ENCODE assay signal across 7 cellular contexts in genomic region chr22:46501265-46501664, GRCh38. TPM values are rescaled to one million over a fixed set of nuclear protein-coding genes. Genes with fewer than 3 reads are reported as not detected.
DNase-seq lines count a peak whose midpoint lies in the region; ATAC-seq and TF ChIP-seq lines count a peak whose summit lies in the region.
"Not testable (repeated sequence)": the region's sequence is repeated elsewhere in the genome, so short reads cannot be mapped to it uniquely, and the experiment has no call there.

No MANE protein-coding gene starts in this region.

- peak overlapping the region; percentile 16 for H3K4me2 ChIP-seq in GM23248 (ENCODE audit: unreplicated experiment)
- H3K4me2 ChIP-seq in IMR-90 (ENCODE audit: low read depth, low read length) = not testable (repeated sequence)
- peak overlapping the region; percentile 48 for H3K4me2 ChIP-seq in SK-N-SH
- H3K4me2 ChIP-seq in mammary epithelial cell (ENCODE audit: insufficient read depth, low read depth, low read length) = peak overlapping the region; percentile 22
- H3K4me2 ChIP-seq in smooth muscle cell = peak overlapping the region; percentile 31

- not testable (repeated sequence) for BruUV-seq in IMR-90 (replicated peaks; lab: Mats Ljungman, UMichigan); mammary epithelial cell (replicated peaks; lab: Mats Ljungman, UMichigan)

- H2BK15ac ChIP-seq in IMR-90 (ENCODE audit: low read depth, low read length) = not testable (repeated sequence)

- H3K4me1 ChIP-seq in GM23248 (ENCODE audit: insufficient read depth); IMR-90 (ENCODE audit: control insufficient read depth, insufficient read depth, low read length); SK-N-SH (ENCODE audit: control insufficient read depth in 1 of 2, insufficient read depth in 2 of 2, low read depth in 1 of 2, low read length in 1 of 2): not testable (repeated sequence)
- H3K4me1 ChIP-seq in mammary epithelial cell (ENCODE audit: insufficient read depth, low read length) (peaks cover 40% of the 10 kb centered on the region), foreskin keratinocyte (peaks cover 15% of the 10 kb centered on the region), smooth muscle cell (ENCODE audit: low read depth) (peaks cover 29% of the 10 kb centered on the region)

- H3K27ac ChIP-seq in GM23248; IMR-90 (ENCODE audit: insufficient read depth, low read length): not testable (repeated sequence)
- H3K27ac ChIP-seq in SK-N-SH (ENCODE audit: low read depth in 2 of 2, low read length in 1 of 2) = peak overlapping the region in 1 of 2 experiments; percentile 67; a peak in 2 of 4 replicates
- H3K27ac ChIP-seq in mammary epithelial cell (ENCODE audit: insufficient read depth, low read depth, low read length) = peak overlapping the region; percentile 33
- H3K27ac ChIP-seq in foreskin keratinocyte = peak overlapping the region; percentile 59
- H3K27ac ChIP-seq in smooth muscle cell (ENCODE audit: low read depth) = peak overlapping the region; percentile 76

- DNase-seq in GM23248; IMR-90; SK-N-SH; mammary epithelial cell; foreskin keratinocyte; nephron progenitor cell; smooth muscle cell (lab: John Stamatoyannopoulos, UW; ENCODE audit: unreplicated experiment): not testable (repeated sequence)

- not testable (repeated sequence) for H3K9ac ChIP-seq in GM23248; IMR-90 (ENCODE audit: low read depth, low read length); mammary epithelial cell (ENCODE audit: insufficient read depth, low read length); smooth muscle cell (ENCODE audit: low read depth)
- peak overlapping the region; percentile 39; the same call in 1 of the 2 replicates for H3K9ac ChIP-seq in SK-N-SH

- not testable (repeated sequence) for H3K79me1 ChIP-seq in IMR-90 (ENCODE audit: low read depth in 1 of 2, low read length in 2 of 2)

- H4K8ac ChIP-seq in IMR-90 (ENCODE audit: low read depth in 2 of 2, low read length in 2 of 2) = 0 out of 4 replicates have a peak overlapping the region, but pooled peaks of 1 of the 2 experiments have one; percentile 14

- CTCF ChIA-PET in IMR-90 (lab: Yijun Ruan, JAX); mammary epithelial cell (lab: Charles Lee; ENCODE audit: low non-redundant PET): not testable (repeated sequence)
- CTCF ChIA-PET in SK-N-SH (lab: Yijun Ruan, JAX) = interaction anchor here (1.7 kb wide), 1 partner anchor 41 kb away, joined by 5 read pairs; no protein-coding TSS in a partner anchor

- not testable (repeated sequence) for H3K9me1 ChIP-seq in IMR-90 (ENCODE audit: insufficient read depth, low read length)

- H3F3A ChIP-seq in GM23248 (ENCODE audit: insufficient read depth); SK-N-SH (replicated peaks; ENCODE audit: insufficient read depth); smooth muscle cell (ENCODE audit: low read depth): not testable (repeated sequence)

- not testable (repeated sequence) for H3K36me3 Mint-ChIP-seq in nephron progenitor cell (ENCODE audit: low read depth)

- H3K27me3 ChIP-seq in GM23248 (replicated peaks; ENCODE audit: insufficient read depth); IMR-90 (ENCODE audit: control insufficient read depth, insufficient read depth, low read length); SK-N-SH (ENCODE audit: insufficient read depth); mammary epithelial cell (ENCODE audit: insufficient read depth, low read length); foreskin keratinocyte; smooth muscle cell (ENCODE audit: low read depth): not testable (repeated sequence)

- peak overlapping the region; percentile 24; the same call in 1 of the 2 replicates for H3K4ac ChIP-seq in IMR-90 (ENCODE audit: low read depth, low read length)

- dilution Hi-C loops in IMR-90 (cut with HindIII; ENCODE audit: low sequenced_read_pairs, unreplicated experiment); mammary epithelial cell (cut with HindIII; ENCODE audit: low sequenced_read_pairs): not testable (repeated sequence)

- not testable (repeated sequence) for H2AK9ac ChIP-seq in IMR-90 (replicated peaks; ENCODE audit: low read depth, low read length, poor library complexity)

- not testable (repeated sequence) for H3K9me3 Mint-ChIP-seq in nephron progenitor cell

- H4K20me1 ChIP-seq in GM23248 (ENCODE audit: insufficient read depth); IMR-90 (ENCODE audit: insufficient read depth, low read length); SK-N-SH (ENCODE audit: insufficient read depth); mammary epithelial cell (ENCODE audit: insufficient read depth, low read length); smooth muscle cell (ENCODE audit: low read depth): not testable (repeated sequence)

- not testable (repeated sequence) for TF ChIP-seq POLR2A in IMR-90 (IDR thresholded peaks at IDR 0.05; ENCODE audit: low read depth, low read length)

- H2BK120ac ChIP-seq in IMR-90 (ENCODE audit: low read depth, low read length) = not testable (repeated sequence)

- not testable (repeated sequence) for TF ChIP-seq CTCF in IMR-90 (conservative IDR thresholded peaks at IDR 0.05; ENCODE audit: low read depth, low read length); SK-N-SH (IDR thresholded peaks at IDR 0.05); mammary epithelial cell (conservative IDR thresholded peaks at IDR 0.05 in 1 of 2, IDR thresholded peaks at IDR 0.05 in 1 of 2; ENCODE audit: extremely low read depth in 1 of 2, insufficient read depth in 1 of 2, low read depth in 1 of 2, low read length in 2 of 2); foreskin keratinocyte (conservative IDR thresholded peaks at IDR 0.05); nephron progenitor cell (IDR thresholded peaks at IDR 0.05); smooth muscle cell (IDR thresholded peaks at IDR 0.05; ENCODE audit: borderline replicate concordance, insufficient read depth, poor library complexity, severe bottlenecking)

- H3K4me3 ChIP-seq in GM23248; IMR-90 (ENCODE audit: insufficient read depth, low read depth, low read length); SK-N-SH (ENCODE audit: low read depth in 2 of 2, low read length in 1 of 2); mammary epithelial cell (replicated peaks in 1 of 3; ENCODE audit: insufficient read depth in 1 of 3, low read depth in 2 of 3, low read length in 3 of 3); smooth muscle cell: not testable (repeated sequence)

- H2AFZ ChIP-seq in GM23248; IMR-90 (replicated peaks; ENCODE audit: low read length, poor library complexity); mammary epithelial cell (ENCODE audit: low read depth, low read length); smooth muscle cell (ENCODE audit: low read depth): not testable (repeated sequence)
- H2AFZ ChIP-seq in SK-N-SH (ENCODE audit: low read depth) = peak overlapping the region; percentile 93; the same call in 1 of the 2 replicates

- peak overlapping the region; percentile 26 for H3K4me3 Mint-ChIP-seq in nephron progenitor cell

- H3K27ac Mint-ChIP-seq in nephron progenitor cell = not testable (repeated sequence)

- H3K36me3 ChIP-seq in GM23248 (ENCODE audit: low read depth); IMR-90 (ENCODE audit: control insufficient read depth, insufficient read depth, low read length); SK-N-SH (replicated peaks in 1 of 2; ENCODE audit: control insufficient read depth in 1 of 2, insufficient read depth in 2 of 2, low read length in 1 of 2); mammary epithelial cell (ENCODE audit: insufficient read depth, low read length); smooth muscle cell (ENCODE audit: low read depth): not testable (repeated sequence)

- in situ Hi-C loops in GM23248 (cut with MboI); IMR-90 (cut with MboI; ENCODE audit: low sequenced_read_pairs); mammary epithelial cell (cut with MboI; ENCODE audit: low sequenced_read_pairs in 2 of 2): not testable (repeated sequence)

- H2BK20ac ChIP-seq in IMR-90 (ENCODE audit: low read depth, low read length) = not testable (repeated sequence)

- WGBS in GM23248 (ENCODE audit: low coverage in 1 of 2, low lambda C conversion rate in 2 of 2, missing lambda C conversion rate in 2 of 2), 2 experiments = 90 to 94% methylated on average over 12 of the region's 12 CpGs
- no CpG with 5 or more reads among the region's 12 CpGs for WGBS in IMR-90 (ENCODE audit: extremely low coverage in 2 of 2, insufficient read length in 1 of 2), 2 experiments
- 94% methylated on average over 12 of the region's 12 CpGs for WGBS in SK-N-SH (ENCODE audit: low lambda C conversion rate)
- WGBS in mammary epithelial cell (ENCODE audit: low coverage, missing lambda C conversion rate) = 98% methylated on average over 7 of the region's 12 CpGs
- 93% methylated on average over 12 of the region's 12 CpGs for WGBS in smooth muscle cell (ENCODE audit: low lambda C conversion rate)

- H4K91ac ChIP-seq in IMR-90 (ENCODE audit: insufficient read depth, low read depth, low read length) = not testable (repeated sequence)

- H3K27me3 Mint-ChIP-seq in nephron progenitor cell (ENCODE audit: low read depth, poor library complexity) = not testable (repeated sequence)

- H4K5ac ChIP-seq in IMR-90 (ENCODE audit: low read depth, low read length) = not testable (repeated sequence)

- not testable (repeated sequence) for TF ChIP-seq RAD21 in IMR-90 (IDR thresholded peaks at IDR 0.05; ENCODE audit: low read length); SK-N-SH (IDR thresholded peaks at IDR 0.05; ENCODE audit: low read length)

- not testable (repeated sequence) for H3K9me3 ChIP-seq in GM23248 (ENCODE audit: low read depth); IMR-90 (ENCODE audit: control insufficient read depth, insufficient read depth, low read length); SK-N-SH; mammary epithelial cell (replicated peaks; ENCODE audit: insufficient read depth, low read length); smooth muscle cell (replicated peaks; ENCODE audit: low read depth)

- ATAC-seq in IMR-90 (ENCODE audit: low read depth); foreskin keratinocyte: not testable (repeated sequence)

- intact Hi-C loops in IMR-90 (cut with micrococcal nuclease) = not testable (repeated sequence)
- intact Hi-C loops in mammary epithelial cell (cut with micrococcal nuclease) = loop anchor here (5.0 kb wide), 1 partner anchor 36 kb away; the partner anchor contains the start of gene CELSR1

- not testable (repeated sequence) for H3K9me2 ChIP-seq in GM23248 (ENCODE audit: insufficient read depth); SK-N-SH

- not testable (repeated sequence) for H3K14ac ChIP-seq in IMR-90 (replicated peaks; ENCODE audit: low read depth, low read length)

- H3K23ac ChIP-seq in IMR-90 (ENCODE audit: low read depth, low read length) = not testable (repeated sequence)

- not testable (repeated sequence) for H3K79me2 ChIP-seq in GM23248 (ENCODE audit: insufficient read depth); SK-N-SH (ENCODE audit: insufficient read depth); smooth muscle cell (ENCODE audit: low read depth)
- H3K79me2 ChIP-seq in mammary epithelial cell (ENCODE audit: insufficient read depth, low read length) = peaks cover 59% of the 10 kb centered on the region

- H3K18ac ChIP-seq in IMR-90 (ENCODE audit: low read depth, low read length) = not testable (repeated sequence)

- POLR2A ChIA-PET in IMR-90 (lab: Charles Lee; ENCODE audit: unreplicated experiment) = interaction anchor here (0.7 to 0.8 kb wide), 2 partner anchors 12 to 190 kb away, joined by 4 to 5 read pairs; no protein-coding TSS in a partner anchor
- POLR2A ChIA-PET in SK-N-SH (lab: Yijun Ruan, JAX) = not testable (repeated sequence)

- not testable (repeated sequence) for TF ChIP-seq EP300 in SK-N-SH (IDR thresholded peaks at IDR 0.05; ENCODE audit: borderline replicate concordance in 1 of 2, low read depth in 1 of 2, low read length in 1 of 2)

- not testable (repeated sequence) for H2BK5ac ChIP-seq in IMR-90 (ENCODE audit: low read depth, low read length, poor library complexity, severe bottlenecking)

- not testable (repeated sequence) for H2AK5ac ChIP-seq in IMR-90 (ENCODE audit: low read depth, low read length)

- not testable (repeated sequence) for H3K56ac ChIP-seq in IMR-90 (ENCODE audit: extremely low read depth, insufficient read depth, low read length)

- peaks cover 57% of the 10 kb centered on the region for H3K4me1 Mint-ChIP-seq in nephron progenitor cell

RNA-seq across cellular contexts. Expression of gene CELSR1, which starts 36.2 kb away (rescaled TPM):
- total RNA-seq in GM23248 (2014; rRNA removed; shearing (Covaris generic)) = 0.38 and 0.54 TPM in 2 replicates
- polyA plus RNA-seq in GM23248 (2016; fragmentation: Nextera tagmentation; extraction: Ambion mirVana) (0.15 and 0.23 TPM in 2 replicates), IMR-90 (2012; rRNA removed) (0.82 and 1.4 TPM in 2 replicates), SK-N-SH (2012; rRNA removed) (1.8 and 5.0 TPM in 2 replicates), mammary epithelial cell (33.4 TPM), foreskin keratinocyte (9.8 and 13.1 TPM in 2 replicates), smooth muscle cell (3.6 and 12.3 TPM in 2 replicates)
- total RNA-seq in IMR-90 (2012; rRNA removed) (0.36 and 0.56 TPM in 2 replicates), mammary epithelial cell (10 to 100 TPM; 66.6 to 69.5 TPM), foreskin keratinocyte (19.2 and 24.9 TPM in 2 replicates), smooth muscle cell (15.2 and 17.6 TPM in 2 replicates)
- 0.47 and 1.2 TPM in 2 replicates for polyA plus RNA-seq in IMR-90 (2012; cell fraction: cytosol; rRNA removed)
- 0.91 and 1.9 TPM in 2 replicates for polyA plus RNA-seq in IMR-90 (2012; cell fraction: nucleus; rRNA removed; ENCODE audit: low replicate concordance)
- polyA plus RNA-seq in SK-N-SH (2012; cell fraction: cytosol; rRNA removed) = 2.0 and 3.3 TPM in 2 replicates
- 4.3 and 5.2 TPM in 2 replicates for polyA plus RNA-seq in SK-N-SH (2012; cell fraction: nucleus; rRNA removed)
- 52.9 TPM for polyA minus RNA-seq in mammary epithelial cell
